In genomic region chr5:16144416-16144815, GRCh38 we compare ENCODE assay signal across 23 cellular contexts. TPM values are rescaled to one million over a fixed set of nuclear protein-coding genes. Genes with fewer than 3 reads are reported as not detected.
DNase-seq lines count a peak whose midpoint lies in the region; ATAC-seq and TF ChIP-seq lines count a peak whose summit lies in the region.
"Had no signal": no experiment of that assay in that cellular context is flagged by ENCODE, and none has a peak within 500 bp of the region (broad histone marks: within the 10 kb centered on the region; RNA-seq: fewer than 3 reads in every experiment).

No MANE protein-coding gene starts in this region.

- H3K9me3 ChIP-seq in heart left ventricle: peaks cover 0 to 2% (median 0%) of the 10 kb centered on the region in 12 donors
- H3K9me3 ChIP-seq in right atrium auricular region: peaks cover 0 to 2% of the 10 kb centered on the region in 2 donors
- H3K9me3 ChIP-seq in mucosa of descending colon: no peaks in the 10 kb centered on the region
- H3K9me3 ChIP-seq: A549, BE2C had no signal

- ATAC-seq in heart left ventricle (no peak), Right ventricle myocardium inferior (no peak), left ventricle myocardium superior (no peak), mucosa of descending colon (no peak), GM18873 (IDR thresholded peaks at IDR 0.05; ENCODE audit: low FRiP score, unreplicated experiment) (no peak)
- ATAC-seq: A549, GM23338 had no signal

- TF ChIP-seq CTCF in heart left ventricle (IDR thresholded peaks at IDR 0.05) (no peak), right atrium auricular region (IDR thresholded peaks at IDR 0.05) (no peak), retinal pigment epithelial cell (conservative IDR thresholded peaks at IDR 0.05; ENCODE audit: low read depth, low read length) (no peak), mucosa of descending colon (IDR thresholded peaks at IDR 0.05) (no peak)

- peak overlapping the region in 8 of 12 donors; percentile 46 to 85 (median 72) for H3K27ac ChIP-seq in heart left ventricle
- H3K27ac ChIP-seq in right atrium auricular region: peak overlapping the region; percentile 57 to 78
- H3K27ac ChIP-seq: A549; BLaER1 treated with 17β-estradiol and CSF1 and Interleukin-3, amounts not matched to agents 10 nM and 100 nM had no signal

- H3K4me3 ChIP-seq in heart left ventricle: no peak overlapping the region
- H3K4me3 ChIP-seq in right atrium auricular region: no peak overlapping the region
- no peak overlapping the region for H3K4me3 ChIP-seq in retinal pigment epithelial cell (ENCODE audit: low read length)
- no peak overlapping the region for H3K4me3 ChIP-seq in mucosa of descending colon
- H3K4me3 ChIP-seq: A549; BLaER1 treated with 17β-estradiol and CSF1 and Interleukin-3, amounts not matched to agents 10 nM and 100 nM; GM23338 had no signal

- DNase-seq in heart left ventricle: no peak
- DNase-seq in Right ventricle myocardium inferior (ENCODE audit: missing footprints): no peak
- no peak for DNase-seq in right atrium auricular region (ENCODE audit: low spot score)
- no peak for DNase-seq in left ventricle myocardium superior
- peak; percentile 89 for DNase-seq in HS-27A (ENCODE audit: low read depth)
- DNase-seq in retinal pigment epithelial cell (ENCODE audit: low read depth): peak; percentile 47
- no peak for DNase-seq in mucosa of descending colon
- DNase-seq: 8988T; ACHN; AML-193; BE2C; CD4-positive, alpha-beta T cell; CD8-positive, alpha-beta memory T cell; DMS 273 treated with DMSO at 0.1 percent for 48 hours; DMS79; H9; HFFc6 had no signal

- H3K36me3 ChIP-seq in heart left ventricle (no peaks in the 10 kb centered on the region), right atrium auricular region (no peaks in the 10 kb centered on the region), mucosa of descending colon (ENCODE audit: low read depth) (no peaks in the 10 kb centered on the region)
- H3K36me3 ChIP-seq: BLaER1 treated with 17β-estradiol and CSF1 and Interleukin-3, amounts not matched to agents 10 nM and 100 nM had no signal

- H3K4me1 ChIP-seq in heart left ventricle (peaks cover 0 to 58% (median 7%) of the 10 kb centered on the region in 12 donors), right atrium auricular region (peaks cover 0 to 10% of the 10 kb centered on the region in 2 donors), mucosa of descending colon (ENCODE audit: low read depth) (no peaks in the 10 kb centered on the region)
- H3K4me1 ChIP-seq: A549, BE2C had no signal

- TF ChIP-seq POLR2A in heart left ventricle (IDR thresholded peaks at IDR 0.05): no peak

- intact Hi-C loops in heart left ventricle (cut with DNase I) (loop anchor here in 1 of 10 donors (10.0 kb wide), 1 partner anchor 310 kb away; no protein-coding TSS in a partner anchor), Right ventricle myocardium inferior (cut with DNase I) (loop anchor here (10.0 kb wide), 1 partner anchor 310 kb away; no protein-coding TSS in a partner anchor), left ventricle myocardium superior (cut with micrococcal nuclease) (no loop called here), mucosa of descending colon (cut with DNase I, micrococcal nuclease) (no loop called here)

- H3K27me3 ChIP-seq in heart left ventricle (no peaks in the 10 kb centered on the region), right atrium auricular region (no peaks in the 10 kb centered on the region)
- H3K27me3 ChIP-seq: BE2C; BLaER1 treated with 17β-estradiol and CSF1 and Interleukin-3, amounts not matched to agents 10 nM and 100 nM had no signal

- 77 to 87% (median 84%) methylated on average over 4 of the region's 4 CpGs for WGBS in heart left ventricle, 4 donors

RNA-seq across cellular contexts. Expression of gene MARCHF11, which starts 35.2 kb away (rescaled TPM):
- total RNA-seq in heart left ventricle: 1 to 10 TPM; 1.0 to 7.1 (median 2.3) TPM
- polyA plus RNA-seq in heart left ventricle: 1 to 10 TPM in 1 of 2 donors, under 1 TPM in 1; 0.36 to 7.0 TPM
- 5.4 TPM for total RNA-seq in Right ventricle myocardium inferior
- under 1 TPM; 0.24 to 0.33 TPM for total RNA-seq in right atrium auricular region
- total RNA-seq in left ventricle myocardium superior: 10.0 TPM
- not detected for total RNA-seq in mucosa of descending colon
- total RNA-seq: CD4-positive, alpha-beta T cell; CD8-positive, alpha-beta memory T cell; H4; HFFc6 had no signal
- polyA plus RNA-seq: A549; CD14-positive monocyte; CD8-positive, alpha-beta memory T cell had no signal

Comparison
In these comparisons a context has a peak if more than half of its experiments do, and no peak if none do; other contexts are left out.
1. DNase-seq: peak in HS-27A (single experiment) and retinal pigment epithelial cell (single experiment); none in heart left ventricle (0 of 5), Right ventricle myocardium inferior (single experiment), right atrium auricular region (single experiment), left ventricle myocardium superior (single experiment) and mucosa of descending colon (0 of 3).